In the genomic region with DNA sequence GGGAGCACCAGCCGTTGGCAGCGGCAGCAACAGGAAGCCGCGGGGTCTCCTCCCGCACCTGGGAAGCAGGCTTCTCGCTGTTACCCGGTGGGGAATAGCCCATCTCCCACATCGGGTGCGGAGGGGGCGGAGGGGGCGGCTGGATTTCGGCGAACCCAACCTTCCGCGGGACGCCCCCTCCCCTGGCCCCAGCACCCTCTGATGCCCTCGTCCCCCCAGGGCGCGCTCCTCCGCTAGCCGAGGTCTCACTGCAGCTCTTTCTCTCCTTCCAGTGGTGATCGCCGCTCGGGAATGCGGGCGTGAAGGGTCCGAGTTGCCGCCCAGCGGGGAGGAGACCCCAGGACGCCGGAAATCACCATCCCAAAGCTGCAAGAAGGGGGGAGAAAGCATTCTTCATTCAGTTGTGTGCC, we compare ENCODE assay signal across 2 cellular contexts.
TF ChIP-seq lines count a peak whose summit lies in the region.

No MANE protein-coding gene starts in this region.

TF ChIP-seq in IMR-90, 13 proteins besides CTCF, POLR2A, EP300 and RAD21 (continued from another document):
- TF ChIP-seq FOS (IDR thresholded peaks at IDR 0.05; ENCODE audit: low read depth, low read length) (no peak), RFX5 (IDR thresholded peaks at IDR 0.05; ENCODE audit: low read depth, low read length) (no peak), CHD1 (IDR thresholded peaks at IDR 0.05; ENCODE audit: low read depth, low read length) (peak; percentile 30; the same call in 1 of the 2 replicates)
- TF ChIP-seq, protein P1, sequence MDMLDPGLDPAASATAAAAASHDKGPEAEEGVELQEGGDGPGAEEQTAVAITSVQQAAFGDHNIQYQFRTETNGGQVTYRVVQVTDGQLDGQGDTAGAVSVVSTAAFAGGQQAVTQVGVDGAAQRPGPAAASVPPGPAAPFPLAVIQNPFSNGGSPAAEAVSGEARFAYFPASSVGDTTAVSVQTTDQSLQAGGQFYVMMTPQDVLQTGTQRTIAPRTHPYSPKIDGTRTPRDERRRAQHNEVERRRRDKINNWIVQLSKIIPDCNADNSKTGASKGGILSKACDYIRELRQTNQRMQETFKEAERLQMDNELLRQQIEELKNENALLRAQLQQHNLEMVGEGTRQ (IDR thresholded peaks at IDR 0.05; ENCODE audit: low read depth, low read length) = no peak

TF ChIP-seq in liver, 16 proteins besides CTCF, POLR2A, EP300 and RAD21:
- TF ChIP-seq, protein P2, sequence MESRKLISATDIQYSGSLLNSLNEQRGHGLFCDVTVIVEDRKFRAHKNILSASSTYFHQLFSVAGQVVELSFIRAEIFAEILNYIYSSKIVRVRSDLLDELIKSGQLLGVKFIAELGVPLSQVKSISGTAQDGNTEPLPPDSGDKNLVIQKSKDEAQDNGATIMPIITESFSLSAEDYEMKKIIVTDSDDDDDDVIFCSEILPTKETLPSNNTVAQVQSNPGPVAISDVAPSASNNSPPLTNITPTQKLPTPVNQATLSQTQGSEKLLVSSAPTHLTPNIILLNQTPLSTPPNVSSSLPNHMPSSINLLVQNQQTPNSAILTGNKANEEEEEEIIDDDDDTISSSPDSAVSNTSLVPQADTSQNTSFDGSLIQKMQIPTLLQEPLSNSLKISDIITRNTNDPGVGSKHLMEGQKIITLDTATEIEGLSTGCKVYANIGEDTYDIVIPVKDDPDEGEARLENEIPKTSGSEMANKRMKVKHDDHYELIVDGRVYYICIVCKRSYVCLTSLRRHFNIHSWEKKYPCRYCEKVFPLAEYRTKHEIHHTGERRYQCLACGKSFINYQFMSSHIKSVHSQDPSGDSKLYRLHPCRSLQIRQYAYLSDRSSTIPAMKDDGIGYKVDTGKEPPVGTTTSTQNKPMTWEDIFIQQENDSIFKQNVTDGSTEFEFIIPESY (IDR thresholded peaks at IDR 0.05) = no peak
- peak; percentile 21 for TF ChIP-seq YY1 (IDR thresholded peaks at IDR 0.05)
